ENCODE assay signal across 1 cellular context in genomic region chr19:55062735-55063491, GRCh38.
TF ChIP-seq lines count a peak whose summit lies in the region.

RDH13 (minus strand) TSS chr19:55063148; CDS start chr19:55063032, 116 bp downstream.

TF ChIP-seq in IMR-90, 13 proteins besides CTCF, POLR2A, EP300 and RAD21 (continued from another document):
- no peak for TF ChIP-seq MXI1 (IDR thresholded peaks at IDR 0.05; ENCODE audit: borderline replicate concordance, low read depth, low read length)
